20 cellular contexts compared by ENCODE assay signal in genomic region chr6:143613749-143614148, GRCh38.
"Had no signal": no experiment of that assay in that cellular context is flagged by ENCODE, and none has a peak within 500 bp of the region (broad histone marks: within the 10 kb centered on the region; RNA-seq: fewer than 3 reads in every experiment).

No MANE protein-coding gene starts in this region.

- H3K27ac ChIP-seq: transverse colon, uterus had no signal

- H3K36me3 Mint-ChIP-seq: stimulated activated memory B cell treated with anti-CD40 and anti-IgM and Interleukin-4, amounts not matched to agents 10 μg/mL and 1 μg/mL and 100 μg/mL, for 72 hours had no signal

- H3K36me3 ChIP-seq: heart left ventricle, spleen, transverse colon, uterus had no signal

- H3K27me3 ChIP-seq: heart left ventricle, spleen, transverse colon, uterus had no signal

- H3K4me3 ChIP-seq: lung, transverse colon, uterus had no signal

- H3K4me1 ChIP-seq: transverse colon, uterus had no signal

- H3K9me3 Mint-ChIP-seq: dendritic cell treated with granulocyte-macrophage colony-stimulating factor and Interleukin-4, amounts not matched to agents 40 ng/mL and 50 ng/mL, for 4 days; nephron; stimulated activated memory B cell treated with anti-CD40 and anti-IgM and Interleukin-4, amounts not matched to agents 10 μg/mL and 1 μg/mL and 100 μg/mL, for 72 hours; stimulated activated naive CD8-positive, alpha-beta T cell treated with anti-CD3 and anti-CD28 coated beads, Interleukin-15, Interleukin-2, amounts not matched to agents 100 ng/mL and 50 ng/mL, for 24 hours had no signal

- H3K4me3 Mint-ChIP-seq: nephron; stimulated activated memory B cell treated with anti-CD40 and anti-IgM and Interleukin-4, amounts not matched to agents 10 μg/mL and 1 μg/mL and 100 μg/mL, for 72 hours; stimulated activated naive CD8-positive, alpha-beta T cell treated with anti-CD3 and anti-CD28 coated beads, Interleukin-15, Interleukin-2, amounts not matched to agents 100 ng/mL and 50 ng/mL, for 24 hours had no signal

- ATAC-seq: heart left ventricle; left lobe of liver; sciatic nerve; stimulated activated memory B cell treated with anti-CD40 and anti-IgM and Interleukin-4, amounts not matched to agents 10 μg/mL and 1 μg/mL and 100 μg/mL, for 72 hours had no signal

- H3K9me3 ChIP-seq: heart left ventricle, spleen, transverse colon, uterus had no signal

- H3K27me3 Mint-ChIP-seq: dendritic cell treated with granulocyte-macrophage colony-stimulating factor and Interleukin-4, amounts not matched to agents 40 ng/mL and 50 ng/mL, for 4 days; stimulated activated memory B cell treated with anti-CD40 and anti-IgM and Interleukin-4, amounts not matched to agents 10 μg/mL and 1 μg/mL and 100 μg/mL, for 72 hours; stimulated activated naive CD8-positive, alpha-beta T cell treated with anti-CD3 and anti-CD28 coated beads, Interleukin-15, Interleukin-2, amounts not matched to agents 100 ng/mL and 50 ng/mL, for 24 hours had no signal

- DNase-seq: erythroblast; heart left ventricle; hippocampal formation; islet precursor cell; mesenchymal stem cell; midbrain; posterior cingulate gyrus; spleen; stimulated activated CD4-positive, alpha-beta T cell treated with anti-CD3 and anti-CD28 coated beads, Interleukin-15, amount 100 ng/mL, for 24 hours; stimulated activated CD4-positive, alpha-beta T cell treated with anti-CD3 and anti-CD28 coated beads, Interleukin-1b, Interleukin-23, amount 100 ng/mL, for 48 hours; stimulated activated CD4-positive, alpha-beta T cell treated with anti-CD3 and anti-CD28 coated beads, Interleukin-4, amount 100 ng/mL, for 24 hours; transverse colon; uterus had no signal

- H3K27ac Mint-ChIP-seq: dendritic cell treated with granulocyte-macrophage colony-stimulating factor and Interleukin-4, amounts not matched to agents 40 ng/mL and 50 ng/mL, for 4 days; nephron; stimulated activated memory B cell treated with anti-CD40 and anti-IgM and Interleukin-4, amounts not matched to agents 10 μg/mL and 1 μg/mL and 100 μg/mL, for 72 hours; stimulated activated naive CD8-positive, alpha-beta T cell treated with anti-CD3 and anti-CD28 coated beads, Interleukin-15, Interleukin-2, amounts not matched to agents 100 ng/mL and 50 ng/mL, for 24 hours had no signal

- H3K4me1 Mint-ChIP-seq: nephron had no signal
